8 cellular contexts compared by ENCODE assay signal in the genomic region with DNA sequence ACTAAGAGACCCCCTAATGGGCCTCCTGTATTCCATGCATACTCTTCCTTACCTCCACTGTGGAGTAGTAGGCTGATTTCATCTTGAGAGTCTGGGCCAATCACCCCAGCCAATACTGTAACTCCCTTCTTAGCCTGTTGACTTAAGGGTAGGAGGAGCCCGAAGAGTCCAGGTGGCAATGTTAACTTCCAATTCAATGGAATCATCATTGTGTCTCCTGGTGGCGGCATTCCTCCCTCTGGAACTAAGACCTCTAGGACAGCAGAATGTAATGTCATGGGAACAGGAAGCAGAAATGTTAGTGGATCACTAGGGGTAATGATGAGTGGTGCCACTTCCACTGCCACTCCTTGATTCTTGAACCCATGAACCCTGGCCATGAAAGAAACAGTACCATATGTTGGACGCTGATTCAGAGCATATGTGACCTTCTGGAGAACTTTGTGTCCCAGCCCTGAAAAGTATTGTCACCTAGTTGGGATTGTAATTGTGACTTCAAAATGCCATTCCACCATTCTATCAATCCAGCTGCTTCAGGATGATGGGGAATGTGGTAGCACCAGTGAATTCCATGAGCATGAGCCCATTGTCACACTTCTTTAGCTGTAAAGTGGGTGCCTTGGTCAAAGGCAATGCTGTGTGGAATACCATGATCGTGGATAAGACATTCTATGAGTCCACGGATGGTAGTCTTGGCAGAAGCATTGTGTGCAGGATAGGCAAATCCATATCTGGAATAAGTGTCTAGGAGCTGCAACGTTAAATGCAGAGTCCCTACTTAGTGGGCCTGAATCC.
"Had no signal": no experiment of that assay in that cellular context is flagged by ENCODE, and none has a peak within 500 bp of the region (broad histone marks: within the 10 kb centered on the region; RNA-seq: fewer than 3 reads in every experiment).

No MANE protein-coding gene starts in this region.

- H3K4me3 ChIP-seq: GM12878 had no signal

- FAIRE-seq: G401.6, GM12878, GM12891, GM12892, GM18507, GM19239 had no signal

- DNase-seq: GDM1, GF-D8 had no signal

- ATAC-seq: GM12878 had no signal
